Comparison of ENCODE assay signal across 9 cellular contexts in the genomic region with DNA sequence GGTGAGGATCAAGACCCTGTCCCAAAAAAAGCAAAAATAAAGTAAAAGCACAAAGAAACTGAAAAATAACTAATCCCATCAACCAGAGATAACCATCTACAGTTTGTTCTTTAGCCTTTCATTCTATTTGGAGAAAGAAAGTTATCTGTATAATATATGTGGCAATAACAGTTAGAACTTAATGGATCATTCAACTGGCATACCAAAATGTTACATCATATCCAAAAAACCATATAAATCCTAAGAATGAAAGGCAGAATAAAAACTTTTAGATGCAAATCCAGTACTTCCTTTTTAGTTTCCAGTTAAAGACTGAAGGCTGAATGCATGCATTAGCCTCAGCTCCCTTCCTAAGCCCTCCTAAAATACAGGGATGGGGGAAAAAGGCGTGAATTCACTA. TPM values are rescaled to one million over a fixed set of nuclear protein-coding genes. Genes with fewer than 3 reads are reported as not detected.
DNase-seq lines count a peak whose midpoint lies in the region; TF ChIP-seq lines count a peak whose summit lies in the region.
"Had no signal": no experiment of that assay in that cellular context is flagged by ENCODE, and none has a peak within 500 bp of the region (broad histone marks: within the 10 kb centered on the region; RNA-seq: fewer than 3 reads in every experiment).

No MANE protein-coding gene starts in this region.

- CTCF ChIA-PET in CD8-positive, alpha-beta memory T cell (lab: Charles Lee), result interaction anchor here (3.1 kb wide), 1 partner anchor 25 kb away, joined by 8 read pairs; a partner anchor contains a TSS

- peaks cover 0 to 3% (median 2%) of the 10 kb centered on the region in 3 donors for H3K36me3 Mint-ChIP-seq in CD8-positive, alpha-beta memory T cell

- intact Hi-C loops in testis (cut with DNase I; ENCODE audit: low total_unique reads), result no loop called here

- H2AFZ ChIP-seq in osteoblast (ENCODE audit: low read length), result peak overlapping the region; percentile 14

- peaks cover 93% of the 10 kb centered on the region for H3K79me2 ChIP-seq in osteoblast (ENCODE audit: insufficient read depth, low read length)

- no peak for DNase-seq in CD8-positive, alpha-beta memory T cell
- peak; percentile 31 for DNase-seq in choroid plexus epithelial cell (ENCODE audit: low read depth)
- peak; percentile 14 for DNase-seq in osteoblast (ENCODE audit: insufficient read length, low spot score, missing footprints)
- DNase-seq in WERI-Rb-1, result no peak
- DNase-seq in NCI-H510A treated with DMSO at 0.1 percent for 48 hours (lab: John Stamatoyannopoulos, UW), result no peak
- DNase-seq in testis, result no peak
- no peak for DNase-seq in NCI-H526 (lab: John Stamatoyannopoulos, UW)

- no peak for TF ChIP-seq POLR2A in testis (IDR thresholded peaks at IDR 0.05)

- H3K4me3 ChIP-seq in CD8-positive, alpha-beta memory T cell (ENCODE audit: low read length), result peak overlapping the region; percentile 38
- H3K4me3 ChIP-seq in choroid plexus epithelial cell (ENCODE audit: low read depth, low read length) (no peak overlapping the region), osteoblast (ENCODE audit: insufficient read depth, low read length) (peak overlapping the region; percentile 21), WERI-Rb-1 (ENCODE audit: low read depth, low read length) (no peak overlapping the region), testis (no peak overlapping the region)

- TF ChIP-seq CTCF in choroid plexus epithelial cell (conservative IDR thresholded peaks at IDR 0.05; ENCODE audit: low read depth, low read length) (no peak), osteoblast (IDR thresholded peaks at IDR 0.05; ENCODE audit: extremely low read depth, low read depth, low read length) (no peak), WERI-Rb-1 (IDR thresholded peaks at IDR 0.05; ENCODE audit: low read depth, low read length) (no peak), testis (IDR thresholded peaks at IDR 0.05) (no peak)

- peak overlapping the region; percentile 56 for H3K4me2 ChIP-seq in osteoblast (ENCODE audit: insufficient read depth, low read length)

- H3K4me1 ChIP-seq in CD8-positive, alpha-beta memory T cell (ENCODE audit: insufficient read depth, low read length), result peaks cover 67% of the 10 kb centered on the region
- H3K4me1 ChIP-seq in osteoblast (ENCODE audit: insufficient read depth, low read length), result peaks cover 22% of the 10 kb centered on the region
- peaks cover 12% of the 10 kb centered on the region for H3K4me1 ChIP-seq in testis

- H3K27ac Mint-ChIP-seq in CD8-positive, alpha-beta memory T cell, result peak overlapping the region; percentile 92 to 99 (median 98)

- peaks cover 0 to 3% of the 10 kb centered on the region in 2 donors for H3K27me3 Mint-ChIP-seq in CD8-positive, alpha-beta memory T cell

- 84 to 93% methylated on average over 1 of the region's 1 CpG for WGBS in testis, 2 donors

- peaks cover 0 to 2% (median 0%) of the 10 kb centered on the region in 5 donors for H3K9me3 Mint-ChIP-seq in CD8-positive, alpha-beta memory T cell
- H3K9me3 Mint-ChIP-seq: neural crest cell had no signal

- H3K27ac ChIP-seq in CD8-positive, alpha-beta memory T cell (ENCODE audit: low read depth, low read length), result peak overlapping the region; percentile 69
- H3K27ac ChIP-seq in KOPT-K1 (ENCODE audit: low read depth, low read length, poor library complexity, severe bottlenecking) (peak overlapping the region; percentile 48), osteoblast (ENCODE audit: low read depth, low read length) (peak overlapping the region; percentile 77), WERI-Rb-1 (no peak overlapping the region), testis (no peak overlapping the region)

- H3K36me3 ChIP-seq in CD8-positive, alpha-beta memory T cell (ENCODE audit: insufficient read depth, low read length), result no peaks in the 10 kb centered on the region
- no peaks in the 10 kb centered on the region for H3K36me3 ChIP-seq in KOPT-K1 (ENCODE audit: insufficient read depth, low read length)
- no peaks in the 10 kb centered on the region for H3K36me3 ChIP-seq in osteoblast (ENCODE audit: insufficient read depth, low read length)
- H3K36me3 ChIP-seq in WERI-Rb-1, result peaks cover 3% of the 10 kb centered on the region; the same call in 1 of the 2 replicates
- no peaks in the 10 kb centered on the region for H3K36me3 ChIP-seq in testis (ENCODE audit: low read depth, missing control alignments)

- H3K9me3 ChIP-seq in CD8-positive, alpha-beta memory T cell (ENCODE audit: low read length), result no peaks in the 10 kb centered on the region
- H3K9me3 ChIP-seq in KOPT-K1 (ENCODE audit: insufficient read depth, low read length, poor library complexity, severe bottlenecking), result no peaks in the 10 kb centered on the region
- no peaks in the 10 kb centered on the region for H3K9me3 ChIP-seq in osteoblast (ENCODE audit: low read depth, low read length)
- no peaks in the 10 kb centered on the region for H3K9me3 ChIP-seq in WERI-Rb-1 (ENCODE audit: severe bottlenecking)
- no peaks in the 10 kb centered on the region for H3K9me3 ChIP-seq in testis

- peak overlapping the region; percentile 55 to 90 (median 76) for H3K4me3 Mint-ChIP-seq in CD8-positive, alpha-beta memory T cell
- H3K4me3 Mint-ChIP-seq: neural crest cell had no signal

- no peaks in the 10 kb centered on the region for H3K27me3 ChIP-seq in CD8-positive, alpha-beta memory T cell (ENCODE audit: insufficient read depth, low read length, poor library complexity, severe bottlenecking)
- no peaks in the 10 kb centered on the region for H3K27me3 ChIP-seq in osteoblast (ENCODE audit: insufficient read depth, low read length)
- H3K27me3 ChIP-seq in WERI-Rb-1 (ENCODE audit: insufficient read depth, low read depth, severe bottlenecking), result no peaks in the 10 kb centered on the region
- H3K27me3 ChIP-seq in testis, result no peaks in the 10 kb centered on the region

- POLR2A ChIA-PET in CD8-positive, alpha-beta memory T cell (lab: Charles Lee), result interaction anchor here (0.5 to 4.8 kb wide), 6 partner anchors 10 to 435 kb away, joined by 3 to 29 read pairs (median 4); a partner anchor contains a TSS

- H4K20me1 ChIP-seq in osteoblast (ENCODE audit: insufficient read depth, low read length), result peaks cover 3% of the 10 kb centered on the region

- H3K4me1 Mint-ChIP-seq in CD8-positive, alpha-beta memory T cell, result peaks cover 68 to 84% (median 77%) of the 10 kb centered on the region in 3 donors

RNA-seq across cellular contexts. Expression of a gene that starts 25.2 kb away (rescaled TPM):
- total RNA-seq in CD8-positive, alpha-beta memory T cell, result 10 to 100 TPM; 53.3 to 61.9 TPM
- 18.8 TPM for polyA plus RNA-seq in CD8-positive, alpha-beta memory T cell
- total RNA-seq in osteoblast (38.0 and 38.3 TPM in 2 replicates), testis (10 to 100 TPM; 82.4 to 91.2 TPM)
- 101 TPM for polyA plus RNA-seq in testis (ENCODE audit: insufficient read depth, low read depth, low replicate concordance)

Comparison
In these comparisons a context has a peak if more than half of its experiments do, and no peak if none do; other contexts are left out.
1. DNase-seq: peak in choroid plexus epithelial cell (single experiment) and osteoblast (single experiment); none in CD8-positive, alpha-beta memory T cell (0 of 5), WERI-Rb-1 (single experiment), NCI-H510A treated with DMSO at 0.1 percent for 48 hours (single experiment), testis (single experiment) and NCI-H526 (0 of 2).
2. H3K27ac ChIP-seq: peak in CD8-positive, alpha-beta memory T cell (single experiment), KOPT-K1 (single experiment) and osteoblast (single experiment); none in WERI-Rb-1 (single experiment) and testis (0 of 2).
3. H3K4me3 ChIP-seq: peak in CD8-positive, alpha-beta memory T cell (single experiment) and osteoblast (single experiment); none in choroid plexus epithelial cell (single experiment), WERI-Rb-1 (single experiment) and testis (0 of 2).